8 cellular contexts compared by ENCODE assay signal in genomic region chr7:100148225-100148558, GRCh38. TPM values are rescaled to one million over a fixed set of nuclear protein-coding genes. Genes with fewer than 3 reads are reported as not detected.
DNase-seq lines count a peak whose midpoint lies in the region; ATAC-seq and TF ChIP-seq lines count a peak whose summit lies in the region.

No MANE protein-coding gene starts in this region.

- intact Hi-C loops in natural killer cell (cut with micrococcal nuclease) = loop anchor here (1.0 kb wide), 1 partner anchor 10 kb away; the partner anchor contains the start of gene TRAPPC14

- H3K36me3 Mint-ChIP-seq in natural killer cell = no peaks in the 10 kb centered on the region

- H3K9me3 Mint-ChIP-seq in natural killer cell = no peaks in the 10 kb centered on the region

- no peaks in the 10 kb centered on the region for H3K27me3 Mint-ChIP-seq in natural killer cell (ENCODE audit: low read depth in 2 of 2)

- H3K4me3 ChIP-seq in AG10803 (ENCODE audit: low read length) (peak overlapping the region; percentile 54), coronary artery (peak overlapping the region; percentile 99)
- peak overlapping the region; percentile 58 for H3K4me3 ChIP-seq in Jurkat, Clone E6-1 (ENCODE audit: low read length)

- ATAC-seq in natural killer cell (peak in 1 of 3 donors; percentile 0), GM19452 (IDR thresholded peaks at IDR 0.05; ENCODE audit: unreplicated experiment) (no peak), HG03521 (IDR thresholded peaks at IDR 0.05; ENCODE audit: unreplicated experiment) (no peak)

- DNase-seq in AG10803 (ENCODE audit: low read depth) (no peak), coronary artery (ENCODE audit: low spot score) (no peak), natural killer cell (no peak), NCI-H748 treated with DMSO at 0.1 percent for 48 hours (lab: John Stamatoyannopoulos, UW) (no peak), NCI-H2227 (lab: John Stamatoyannopoulos, UW; ENCODE audit: unreplicated experiment) (no peak)
- no peak for DNase-seq in Jurkat, Clone E6-1 (ENCODE audit: low read depth, low spot score)

- peaks cover 30 to 34% of the 10 kb centered on the region in 2 donors for H3K4me1 Mint-ChIP-seq in natural killer cell

- H3K27ac ChIP-seq in coronary artery = peak overlapping the region; percentile 85 to 96

- no peak for TF ChIP-seq CTCF in AG10803 (conservative IDR thresholded peaks at IDR 0.05; ENCODE audit: low read length)
- no peak for TF ChIP-seq CTCF in coronary artery (IDR thresholded peaks at IDR 0.05)
- TF ChIP-seq CTCF in natural killer cell (IDR thresholded peaks at IDR 0.05) = no peak

- peak overlapping the region; percentile 96 to 99 for H3K27ac Mint-ChIP-seq in natural killer cell

- H3K4me3 Mint-ChIP-seq in natural killer cell = peak overlapping the region; percentile 97

RNA-seq across cellular contexts. Expression of gene LAMTOR4, which starts 0.5 kb away (rescaled TPM):
- polyA plus RNA-seq in Jurkat, Clone E6-1 (2012; ENCODE audit: insufficient read depth, insufficient read length) = 205 TPM
- total RNA-seq in natural killer cell = 100 to 1,000 TPM; 148 to 161 (median 156) TPM

RNA-seq across cellular contexts. Expression of gene TRAPPC14, which starts 10.3 kb away (rescaled TPM):
- polyA plus RNA-seq in Jurkat, Clone E6-1 (2012; ENCODE audit: insufficient read depth, insufficient read length) = 21.9 TPM
- total RNA-seq in natural killer cell = 10 to 100 TPM; 55.1 to 59.2 (median 56.5) TPM

RNA-seq across cellular contexts. Expression of gene GAL3ST4, which starts 20.2 kb away (rescaled TPM):
- polyA plus RNA-seq in Jurkat, Clone E6-1 (2012; ENCODE audit: insufficient read depth, insufficient read length) = 4.4 TPM
- total RNA-seq in natural killer cell = under 1 TPM; 0.78 to 0.95 (median 0.78) TPM

RNA-seq across cellular contexts. Expression of gene MBLAC1, which starts 21.4 kb away (rescaled TPM):
- polyA plus RNA-seq in Jurkat, Clone E6-1 (2012; ENCODE audit: insufficient read depth, insufficient read length) = 2.1 TPM
- total RNA-seq in natural killer cell = 1 to 10 TPM; 2.8 to 4.3 (median 4.1) TPM

RNA-seq across cellular contexts. Expression of gene CNPY4, which starts 28.8 kb away (rescaled TPM):
- polyA plus RNA-seq in Jurkat, Clone E6-1 (2012; ENCODE audit: insufficient read depth, insufficient read length) = 15.5 TPM
- 10 to 100 TPM; 19.1 to 25.8 (median 23.9) TPM for total RNA-seq in natural killer cell
